In the genomic region with DNA sequence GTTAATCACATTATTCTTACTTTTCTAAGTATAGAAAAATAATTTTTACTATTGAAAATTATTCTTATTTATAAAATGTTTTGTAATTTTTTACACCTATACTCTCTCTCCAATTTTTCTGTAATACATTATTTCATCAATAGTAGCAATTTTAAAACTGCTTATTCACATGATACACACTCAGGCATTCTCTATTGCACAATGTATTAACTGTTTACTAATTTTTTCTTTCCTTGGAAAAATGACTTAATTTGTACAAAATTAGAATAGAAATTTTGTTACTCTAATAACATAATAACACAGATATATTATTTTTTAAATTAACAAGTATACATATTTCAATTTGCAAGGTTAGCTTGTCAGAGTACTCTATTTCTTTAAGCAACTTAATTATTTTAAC, we compare ENCODE assay signal across 22 cellular contexts.
DNase-seq lines count a peak whose midpoint lies in the region; ATAC-seq, FAIRE-seq and TF ChIP-seq lines count a peak whose summit lies in the region.
"Had no signal": no experiment of that assay in that cellular context is flagged by ENCODE, and none has a peak within 500 bp of the region (broad histone marks: within the 10 kb centered on the region; RNA-seq: fewer than 3 reads in every experiment).

No MANE protein-coding gene starts in this region.

- no peak overlapping the region for H3K14ac ChIP-seq in IMR-90 (replicated peaks; ENCODE audit: low read depth, low read length)

- dilution Hi-C loops in IMR-90 (cut with HindIII; ENCODE audit: low sequenced_read_pairs, unreplicated experiment): no loop called here

- BruUV-seq in HepG2 (replicated peaks; lab: Mats Ljungman, UMichigan) (no TSS peak), IMR-90 (replicated peaks; lab: Mats Ljungman, UMichigan) (no TSS peak)

- FAIRE-seq in HepG2 (lab: Jason Lieb, UNC) (no peak), kidney (lab: Jason Lieb, UNC) (peak; percentile 82)
- FAIRE-seq: D721Med, GM12878, GM12892, GM18507 had no signal

- CTCF ChIA-PET in HepG2 (lab: Yijun Ruan, JAX; ENCODE audit: low intra/inter-chr PET ratio, low total read pairs): no interaction called here
- CTCF ChIA-PET in IMR-90 (lab: Yijun Ruan, JAX): no interaction called here

- no peak overlapping the region for H2AK5ac ChIP-seq in IMR-90 (ENCODE audit: low read depth, low read length)

- no peak overlapping the region for H3K18ac ChIP-seq in IMR-90 (ENCODE audit: low read depth, low read length)

- intact Hi-C loops in HepG2 (cut with micrococcal nuclease; ENCODE audit: unreplicated experiment): no loop called here
- intact Hi-C loops in right lobe of liver (cut with DNase I): no loop called here
- intact Hi-C loops in IMR-90 (cut with micrococcal nuclease): no loop called here
- intact Hi-C loops in kidney (cut with DNase I): no loop called here

- H3K79me2 ChIP-seq in HepG2 (ENCODE audit: insufficient read depth, low read length): no peaks in the 10 kb centered on the region

- H3K9ac ChIP-seq in HepG2 (ENCODE audit: insufficient read depth, low read depth, low read length) (no peak overlapping the region), IMR-90 (ENCODE audit: low read depth, low read length) (no peak overlapping the region), kidney (ENCODE audit: low read length in 2 of 2) (no peak overlapping the region)
- H3K9ac ChIP-seq: BLaER1 had no signal

- no peaks in the 10 kb centered on the region for H4K20me1 ChIP-seq in HepG2 (ENCODE audit: insufficient read depth, low read length)
- no peaks in the 10 kb centered on the region for H4K20me1 ChIP-seq in IMR-90 (ENCODE audit: insufficient read depth, low read length)
- H4K20me1 ChIP-seq: BLaER1 had no signal

- H3K4me1 ChIP-seq in HepG2 (ENCODE audit: insufficient read depth, low read length): no peaks in the 10 kb centered on the region
- no peaks in the 10 kb centered on the region for H3K4me1 ChIP-seq in right lobe of liver
- no peaks in the 10 kb centered on the region for H3K4me1 ChIP-seq in IMR-90 (ENCODE audit: control insufficient read depth, insufficient read depth, low read length)
- no peaks in the 10 kb centered on the region for H3K4me1 ChIP-seq in kidney (ENCODE audit: control insufficient read depth in 1 of 2, insufficient read depth in 1 of 2, low read depth in 1 of 2, low read length in 2 of 2)
- H3K4me1 ChIP-seq: BE2C, BLaER1, Caco-2 had no signal

- H3K4ac ChIP-seq in IMR-90 (ENCODE audit: low read depth, low read length): no peak overlapping the region

- H3K56ac ChIP-seq in IMR-90 (ENCODE audit: extremely low read depth, insufficient read depth, low read length): no peak overlapping the region

- H4K8ac ChIP-seq in IMR-90 (ENCODE audit: low read depth in 2 of 2, low read length in 2 of 2): no peak overlapping the region

- H3K9me3 ChIP-seq in HepG2 (ENCODE audit: low read length) (no peaks in the 10 kb centered on the region), right lobe of liver (no peaks in the 10 kb centered on the region), IMR-90 (ENCODE audit: control insufficient read depth, insufficient read depth, low read length) (no peaks in the 10 kb centered on the region), kidney (ENCODE audit: control insufficient read depth in 1 of 2, low read length in 2 of 2) (no peaks in the 10 kb centered on the region)
- H3K9me3 ChIP-seq: BE2C, BLaER1, Caco-2 had no signal

- no peak overlapping the region for H3K23ac ChIP-seq in IMR-90 (ENCODE audit: low read depth, low read length)

- H3K9me1 ChIP-seq in IMR-90 (ENCODE audit: insufficient read depth, low read length): no peaks in the 10 kb centered on the region

- H2AFZ ChIP-seq in HepG2 (ENCODE audit: low read length): no peak overlapping the region
- H2AFZ ChIP-seq in IMR-90 (replicated peaks; ENCODE audit: low read length, poor library complexity): no peak overlapping the region

- no peak overlapping the region for H2BK120ac ChIP-seq in IMR-90 (ENCODE audit: low read depth, low read length)

- H3K27ac ChIP-seq in HepG2 (ENCODE audit: extremely low read length, insufficient read depth, low read length) (no peak overlapping the region), right lobe of liver (no peak overlapping the region), IMR-90 (ENCODE audit: insufficient read depth, low read length) (no peak overlapping the region), kidney (ENCODE audit: low read depth in 2 of 2, low read length in 2 of 2) (no peak overlapping the region)
- H3K27ac ChIP-seq: 22Rv1, BLaER1 had no signal

- in situ Hi-C loops in HepG2 (cut with HindIII; ENCODE audit: extremely low pct_ligation_motif_present, low pct_unique_long_range_greater_than_20kb) (no loop called here), IMR-90 (cut with MboI; ENCODE audit: low sequenced_read_pairs) (no loop called here), G401 (cut with HindIII; ENCODE audit: low sequenced_read_pairs) (no loop called here)

- no peak overlapping the region for H2BK15ac ChIP-seq in IMR-90 (ENCODE audit: low read depth, low read length)

- H3K36me3 ChIP-seq in HepG2 (replicated peaks in 1 of 2; ENCODE audit: control insufficient read depth in 1 of 2, insufficient read depth in 2 of 2, low read length in 2 of 2) (no peaks in the 10 kb centered on the region), right lobe of liver (no peaks in the 10 kb centered on the region), IMR-90 (ENCODE audit: control insufficient read depth, insufficient read depth, low read length) (no peaks in the 10 kb centered on the region), kidney (ENCODE audit: control insufficient read depth in 1 of 2, insufficient read depth in 2 of 2, low read length in 2 of 2) (no peaks in the 10 kb centered on the region)
- H3K36me3 ChIP-seq: BE2C, BLaER1 had no signal

- no peak overlapping the region for H2BK5ac ChIP-seq in IMR-90 (ENCODE audit: low read depth, low read length, poor library complexity, severe bottlenecking)

- DNase-seq in HepG2 (ENCODE audit: low spot score): no peak
- no peak for DNase-seq in right lobe of liver
- DNase-seq in IMR-90: no peak
- DNase-seq in kidney: no peak
- no peak for DNase-seq in hepatic stellate cell (ENCODE audit: low spot score)
- DNase-seq in G401 (ENCODE audit: low spot score): no peak
- DNase-seq in dermis blood vessel endothelial cell: no peak
- DNase-seq: ACHN; BE2C; C1 segment of cervical spinal cord; Caco-2; Calu3; CD4-positive, CD25-positive, alpha-beta regulatory T cell; CD8-positive, alpha-beta T cell; DMS79 treated with DMSO at 0.1 percent for 48 hours; GDM1 had no signal

- no peak for TF ChIP-seq CTCF in HepG2 (CRISPR knock-in tag; IDR thresholded peaks at IDR 0.05)
- no peak for TF ChIP-seq CTCF in right lobe of liver (IDR thresholded peaks at IDR 0.05)
- TF ChIP-seq CTCF in IMR-90 (conservative IDR thresholded peaks at IDR 0.05; ENCODE audit: low read depth, low read length): no peak
- TF ChIP-seq CTCF in kidney (IDR thresholded peaks at IDR 0.05; ENCODE audit: borderline replicate concordance, extremely low read depth, insufficient read depth): no peak

- H2BK20ac ChIP-seq in IMR-90 (ENCODE audit: low read depth, low read length): no peak overlapping the region

- TF ChIP-seq POLR2A in HepG2 (IDR thresholded peaks at IDR 0.05; ENCODE audit: insufficient read depth in 1 of 2, low read depth in 2 of 2, low read length in 2 of 2): no peak
- no peak for TF ChIP-seq POLR2A in right lobe of liver (IDR thresholded peaks at IDR 0.05)
- TF ChIP-seq POLR2A in IMR-90 (IDR thresholded peaks at IDR 0.05; ENCODE audit: low read depth, low read length): no peak

- H3K79me1 ChIP-seq in IMR-90 (ENCODE audit: low read depth in 1 of 2, low read length in 2 of 2): no peaks in the 10 kb centered on the region; a peak in 1 of 4 replicates

- H3K4me2 ChIP-seq in HepG2 (ENCODE audit: low read depth, low read length) (no peak overlapping the region), IMR-90 (ENCODE audit: low read depth, low read length) (no peak overlapping the region)
- H3K4me2 ChIP-seq: BLaER1 had no signal

- TF ChIP-seq RAD21 in HepG2 (CRISPR knock-in tag; IDR thresholded peaks at IDR 0.05) (no peak), IMR-90 (IDR thresholded peaks at IDR 0.05; ENCODE audit: low read length) (no peak)

- H4K91ac ChIP-seq in IMR-90 (ENCODE audit: insufficient read depth, low read depth, low read length): no peak overlapping the region

- ATAC-seq in HepG2 (no peak), right lobe of liver (no peak), IMR-90 (ENCODE audit: low read depth) (no peak)
- ATAC-seq: CD8-positive, alpha-beta T cell; GM12878 had no signal

- no peak overlapping the region for H4K5ac ChIP-seq in IMR-90 (ENCODE audit: low read depth, low read length)

- H3K27me3 ChIP-seq in HepG2 (ENCODE audit: control insufficient read depth in 1 of 2, insufficient read depth in 2 of 2, low read length in 2 of 2) (0 out of 5 replicates have a peak, but pooled peaks cover 0 to 6% of the 10 kb centered on the region in 2 experiments), right lobe of liver (no peaks in the 10 kb centered on the region), IMR-90 (ENCODE audit: control insufficient read depth, insufficient read depth, low read length) (no peaks in the 10 kb centered on the region)
- H3K27me3 ChIP-seq: BE2C, BLaER1 had no signal

- no peak overlapping the region for H3K4me3 ChIP-seq in HepG2 (replicated peaks in 1 of 3; ENCODE audit: insufficient read depth in 1 of 3, low read depth in 2 of 3, low read length in 3 of 3)
- H3K4me3 ChIP-seq in right lobe of liver: no peak overlapping the region
- H3K4me3 ChIP-seq in IMR-90 (ENCODE audit: insufficient read depth, low read depth, low read length): no peak overlapping the region
- no peak overlapping the region for H3K4me3 ChIP-seq in kidney (ENCODE audit: low read length in 2 of 2)
- H3K4me3 ChIP-seq: BLaER1, GM12878 had no signal

- TF ChIP-seq EP300 in HepG2 (IDR thresholded peaks at IDR 0.05; ENCODE audit: low read depth in 2 of 2, low read length in 2 of 2): no peak
- no peak for TF ChIP-seq EP300 in HepG2 (CRISPR knock-in tag; IDR thresholded peaks at IDR 0.05; ENCODE audit: borderline replicate concordance)

- H2AK9ac ChIP-seq in IMR-90 (replicated peaks; ENCODE audit: low read depth, low read length, poor library complexity): no peak overlapping the region

- POLR2A ChIA-PET in HepG2 (lab: Yijun Ruan, JAX) (no interaction called here), IMR-90 (lab: Charles Lee; ENCODE audit: unreplicated experiment) (no interaction called here)

TF ChIP-seq in HepG2, 621 proteins besides CTCF, POLR2A, EP300 and RAD21 (continues in another document):
- no peak for TF ChIP-seq FIP1L1 (IDR thresholded peaks at IDR 0.05; ENCODE audit: borderline replicate concordance, insufficient read depth, low read depth, low read length)
- TF ChIP-seq ZEB1 (IDR thresholded peaks at IDR 0.05; ENCODE audit: insufficient replicate concordance, low read depth): no peak

TF ChIP-seq in IMR-90, 13 proteins besides CTCF, POLR2A, EP300 and RAD21:
- TF ChIP-seq RFX5 (IDR thresholded peaks at IDR 0.05; ENCODE audit: low read depth, low read length) (no peak), CEBPB (IDR thresholded peaks at IDR 0.05; ENCODE audit: low read depth, low read length) (peak; percentile 65)
